8 cellular contexts compared by ENCODE assay signal in genomic region chr9:100437860-100438805, GRCh38. TPM values are rescaled to one million over a fixed set of nuclear protein-coding genes. Genes with fewer than 3 reads are reported as not detected.
DNase-seq lines count a peak whose midpoint lies in the region; ATAC-seq and TF ChIP-seq lines count a peak whose summit lies in the region.

No MANE protein-coding gene starts in this region.

- H3K36me3 ChIP-seq in BE2C (peaks cover 8% of the 10 kb centered on the region), gastroesophageal sphincter (peaks cover 0 to 11% of the 10 kb centered on the region in 2 donors), ovary (no peaks in the 10 kb centered on the region)

- H3K4me1 ChIP-seq in BE2C, result no peaks in the 10 kb centered on the region
- H3K4me1 ChIP-seq in gastroesophageal sphincter, result peaks cover 0 to 15% (median 0%) of the 10 kb centered on the region in 3 donors
- peaks cover 2% of the 10 kb centered on the region for H3K4me1 ChIP-seq in ovary (ENCODE audit: insufficient read depth)

- H3K27me3 ChIP-seq in BE2C (no peaks in the 10 kb centered on the region), gastroesophageal sphincter (no peaks in the 10 kb centered on the region), ovary (no peaks in the 10 kb centered on the region)

- peaks cover 3% of the 10 kb centered on the region for H3K36me3 Mint-ChIP-seq in activated T-helper 2 cell treated with anti-CD3 and anti-CD28 coated beads, Interferon-gamma antibody, Interleukin-2, Interleukin-4, amounts not matched to agents 10 μg/mL and 5 μg/mL and 100 μg/mL, durations not matched to agents 14 hours and 24 hours and 36 hours (ENCODE audit: low read depth)

- intact Hi-C loops in activated T-helper 2 cell treated with anti-CD3 and anti-CD28 coated beads, Interferon-gamma antibody, Interleukin-2, Interleukin-4, amounts not matched to agents 10 μg/mL and 5 μg/mL and 100 μg/mL, durations not matched to agents 14 hours and 24 hours and 36 hours (cut with micrococcal nuclease), result loop anchor here (5.0 kb wide), 1 partner anchor 34 kb away; the partner anchor contains the start of gene TMEFF1
- intact Hi-C loops in ovary (cut with DNase I), result loop anchor here in 1 of 4 donors (10.0 kb wide), 1 partner anchor 623 kb away; no protein-coding TSS in a partner anchor

- POLR2A ChIA-PET in RWPE1 (lab: Yijun Ruan, JAX; ENCODE audit: low non-redundant PET), result no interaction called here

- TF ChIP-seq CTCF in BE2C (IDR thresholded peaks at IDR 0.05; ENCODE audit: low read depth, low read length) (peak; percentile 97), RWPE1 (conservative IDR thresholded peaks at IDR 0.05; ENCODE audit: low read depth) (peak; percentile 100), gastroesophageal sphincter (IDR thresholded peaks at IDR 0.05) (peak; percentile 86 to 98 (median 92)), ovary (IDR thresholded peaks at IDR 0.05) (peak; percentile 71 to 92 (median 73))

- no peak for TF ChIP-seq EP300 in gastroesophageal sphincter (IDR thresholded peaks at IDR 0.05)
- TF ChIP-seq EP300 in ovary (IDR thresholded peaks at IDR 0.05), result no peak

- H3K27ac Mint-ChIP-seq in activated T-helper 2 cell treated with anti-CD3 and anti-CD28 coated beads, Interferon-gamma antibody, Interleukin-2, Interleukin-4, amounts not matched to agents 10 μg/mL and 5 μg/mL and 100 μg/mL, durations not matched to agents 14 hours and 24 hours and 36 hours, result no peak overlapping the region

- WGBS in gastroesophageal sphincter (ENCODE audit: low coverage in 1 of 2), 2 donors, result 78 to 83% methylated on average over 1 of the region's 1 CpG
- 84 to 91% (median 89%) methylated on average over 1 of the region's 1 CpG for WGBS in ovary, 3 donors

- ATAC-seq in GM19025 (IDR thresholded peaks at IDR 0.05; ENCODE audit: low read depth, unreplicated experiment) (peak; percentile 42), gastroesophageal sphincter (peak; percentile 46)

- no peaks in the 10 kb centered on the region for H3K4me1 Mint-ChIP-seq in activated T-helper 2 cell treated with anti-CD3 and anti-CD28 coated beads, Interferon-gamma antibody, Interleukin-2, Interleukin-4, amounts not matched to agents 10 μg/mL and 5 μg/mL and 100 μg/mL, durations not matched to agents 14 hours and 24 hours and 36 hours (ENCODE audit: low read depth)

- H3K9me3 ChIP-seq in BE2C, result no peaks in the 10 kb centered on the region
- no peaks in the 10 kb centered on the region for H3K9me3 ChIP-seq in gastroesophageal sphincter
- H3K9me3 ChIP-seq in ovary, result no peaks in the 10 kb centered on the region

- TF ChIP-seq POLR2A in gastroesophageal sphincter (IDR thresholded peaks at IDR 0.05) (no peak), ovary (IDR thresholded peaks at IDR 0.05) (no peak)

- no peak overlapping the region for H3K27ac ChIP-seq in RWPE1
- H3K27ac ChIP-seq in gastroesophageal sphincter, result no peak overlapping the region
- no peak overlapping the region for H3K27ac ChIP-seq in ovary

- no peaks in the 10 kb centered on the region for H3K9me3 Mint-ChIP-seq in activated T-helper 2 cell treated with anti-CD3 and anti-CD28 coated beads, Interferon-gamma antibody, Interleukin-2, Interleukin-4, amounts not matched to agents 10 μg/mL and 5 μg/mL and 100 μg/mL, durations not matched to agents 14 hours and 24 hours and 36 hours

- DNase-seq in BE2C (peak; percentile 79), KG1 (lab: John Stamatoyannopoulos, UW) (peak; percentile 34), RWPE1 (ENCODE audit: low spot score) (peak; percentile 77), ovary (peak; percentile 44 to 82 (median 54)), ureter (ENCODE audit: low spot score) (peak; percentile 75)
- peak; percentile 41 for DNase-seq in activated T-helper 2 cell treated with anti-CD3 and anti-CD28 coated beads, Interferon-gamma antibody, Interleukin-2, Interleukin-4, amounts not matched to agents 10 μg/mL and 5 μg/mL and 100 μg/mL, durations not matched to agents 14 hours and 24 hours and 36 hours (ENCODE audit: low spot score)

- CTCF ChIA-PET in RWPE1 (lab: Yijun Ruan, JAX), result interaction anchor here (0.6 to 1.6 kb wide), 18 partner anchors 9 to 567 kb away, joined by 3 to 13 read pairs (median 4); partner anchors contain the start of gene MSANTD3

- H3K27me3 Mint-ChIP-seq in activated T-helper 2 cell treated with anti-CD3 and anti-CD28 coated beads, Interferon-gamma antibody, Interleukin-2, Interleukin-4, amounts not matched to agents 10 μg/mL and 5 μg/mL and 100 μg/mL, durations not matched to agents 14 hours and 24 hours and 36 hours (ENCODE audit: low read depth), result no peaks in the 10 kb centered on the region

- no peak overlapping the region for H3K4me3 Mint-ChIP-seq in activated T-helper 2 cell treated with anti-CD3 and anti-CD28 coated beads, Interferon-gamma antibody, Interleukin-2, Interleukin-4, amounts not matched to agents 10 μg/mL and 5 μg/mL and 100 μg/mL, durations not matched to agents 14 hours and 24 hours and 36 hours (ENCODE audit: low read depth)

- H3K4me3 ChIP-seq in BE2C (ENCODE audit: low read depth, low read length) (no peak overlapping the region), gastroesophageal sphincter (no peak overlapping the region), ovary (no peak overlapping the region)

RNA-seq across cellular contexts. Expression of gene MSANTD3, which starts 11.2 kb away (rescaled TPM):
- polyA plus RNA-seq in BE2C (2012; ENCODE audit: insufficient read depth, insufficient read length, low read depth), result 42.3 TPM
- 16.2 and 17.6 TPM in 2 replicates for total RNA-seq in activated T-helper 2 cell treated with anti-CD3 and anti-CD28 coated beads, Interferon-gamma antibody, Interleukin-2, Interleukin-4, amounts not matched to agents 10 μg/mL and 5 μg/mL and 100 μg/mL, durations not matched to agents 14 hours and 24 hours and 36 hours
- total RNA-seq in gastroesophageal sphincter, result 10 to 100 TPM; 19.1 to 56.9 (median 34.8) TPM
- total RNA-seq in ovary, result 10 to 100 TPM in 6 of 7 donors, 1 to 10 TPM in 1; 8.1 to 16.1 (median 14.7) TPM
- 10 to 100 TPM; 11.3 to 14.9 TPM for polyA plus RNA-seq in ovary
- 12.3 TPM for total RNA-seq in ureter

RNA-seq across cellular contexts. Expression of gene TMEFF1, which starts 34.8 kb away (rescaled TPM):
- polyA plus RNA-seq in BE2C (2012; ENCODE audit: insufficient read depth, insufficient read length, low read depth), result 0.63 TPM
- total RNA-seq in activated T-helper 2 cell treated with anti-CD3 and anti-CD28 coated beads, Interferon-gamma antibody, Interleukin-2, Interleukin-4, amounts not matched to agents 10 μg/mL and 5 μg/mL and 100 μg/mL, durations not matched to agents 14 hours and 24 hours and 36 hours, result 0.52 and 1.1 TPM in 2 replicates
- total RNA-seq in gastroesophageal sphincter (1 to 10 TPM in 1 of 4 donors, under 1 TPM in 2, not detected in 1; 0.10 to 1.1 (median 0.81) TPM), ovary (1 to 10 TPM in 1 of 7 donors, under 1 TPM in 4, not detected in 2; 0.74 to 1.2 (median 0.94) TPM), ureter (not detected)
- polyA plus RNA-seq in ovary, result under 1 TPM; 0.10 to 0.57 TPM
